Comparison of ENCODE assay signal across 13 cellular contexts in genomic region chr19:2770055-2771013, GRCh38. TPM values are rescaled to one million over a fixed set of nuclear protein-coding genes. Genes with fewer than 3 reads are reported as not detected.
DNase-seq lines count a peak whose midpoint lies in the region; ATAC-seq, FAIRE-seq and TF ChIP-seq lines count a peak whose summit lies in the region.
"Had no signal": no experiment of that assay in that cellular context is flagged by ENCODE, and none has a peak within 500 bp of the region (broad histone marks: within the 10 kb centered on the region; RNA-seq: fewer than 3 reads in every experiment).

No MANE protein-coding gene starts in this region.

- no peak for TF ChIP-seq CTCF in pancreas (IDR thresholded peaks at IDR 0.05)

- peak overlapping the region; percentile 35 to 77 (median 69); a peak in 19 of 22 replicates for H3K9ac ChIP-seq in BLaER1 treated with 17β-estradiol and CSF1 and Interleukin-3, amounts not matched to agents 10 nM and 100 nM

- WGBS in pancreas, 2 donors, result 77 to 83% methylated on average over 40 of the region's 40 CpGs

- H3K27me3 ChIP-seq in BLaER1 treated with 17β-estradiol and CSF1 and Interleukin-3, amounts not matched to agents 10 nM and 100 nM, result no peaks in the 10 kb centered on the region
- no peaks in the 10 kb centered on the region for H3K27me3 ChIP-seq in pancreas

- peaks cover 39 to 68% (median 55%) of the 10 kb centered on the region in 11 experiments for H3K36me3 ChIP-seq in BLaER1 treated with 17β-estradiol and CSF1 and Interleukin-3, amounts not matched to agents 10 nM and 100 nM
- H3K36me3 ChIP-seq in pancreas, result peaks cover 0 to 19% (median 0%) of the 10 kb centered on the region in 3 donors

- DNase-seq in caudate nucleus (lab: John Stamatoyannopoulos, UW), result peak in 7 of 61 donors; percentile 3 to 26 (median 13)
- DNase-seq in left cardiac atrium, result peak; percentile 64
- no peak for DNase-seq in pancreas
- no peak for DNase-seq in NCI-H1436 treated with DMSO at 0.1 percent for 48 hours (lab: John Stamatoyannopoulos, UW)
- DNase-seq in GF-D8 (lab: John Stamatoyannopoulos, UW), result no peak
- DNase-seq: activated B cell treated with CpG ODN at 0.5 μM for 24 hours, naive B cell had no signal

- FAIRE-seq in pancreas (lab: Jason Lieb, UNC), result no peak
- FAIRE-seq: bronchial epithelial cell, H1 had no signal

- no peaks in the 10 kb centered on the region for H3K9me3 ChIP-seq in BLaER1 treated with 17β-estradiol and CSF1 and Interleukin-3, amounts not matched to agents 10 nM and 100 nM (replicated peaks in 1 of 11)
- no peaks in the 10 kb centered on the region for H3K9me3 ChIP-seq in pancreas

- peaks cover 68 to 92% (median 78%) of the 10 kb centered on the region in 11 experiments for H4K20me1 ChIP-seq in BLaER1 treated with 17β-estradiol and CSF1 and Interleukin-3, amounts not matched to agents 10 nM and 100 nM

- peak overlapping the region; percentile 75 to 98 (median 92) for H3K4me2 ChIP-seq in BLaER1 treated with 17β-estradiol and CSF1 and Interleukin-3, amounts not matched to agents 10 nM and 100 nM

- H3K4me3 ChIP-seq in BLaER1 treated with 17β-estradiol and CSF1 and Interleukin-3, amounts not matched to agents 10 nM and 100 nM, result peak overlapping the region in 7 of 10 experiments; percentile 6 to 51 (median 40); a peak in 10 of 20 replicates
- H3K4me3 ChIP-seq in pancreas, result no peak overlapping the region

- H3K4me1 ChIP-seq in BLaER1 treated with 17β-estradiol and CSF1 and Interleukin-3, amounts not matched to agents 10 nM and 100 nM, result peaks cover 51 to 63% (median 56%) of the 10 kb centered on the region in 10 experiments
- H3K4me1 ChIP-seq in pancreas, result no peaks in the 10 kb centered on the region

- ATAC-seq in left cardiac atrium (peak; percentile 80 to 86), pancreas (peak in 3 of 4 donors; percentile 17 to 68 (median 50)), GM21825 (IDR thresholded peaks at IDR 0.05; ENCODE audit: unreplicated experiment) (no peak), GM19452 (IDR thresholded peaks at IDR 0.05; ENCODE audit: unreplicated experiment) (no peak)
- ATAC-seq: activated T-helper 17 cell treated with anti-CD3 and anti-CD28 coated beads, Interleukin-2, amount 50 U/mL, for 72 hours had no signal

- H3K27ac ChIP-seq in BLaER1 treated with 17β-estradiol and CSF1 and Interleukin-3, amounts not matched to agents 10 nM and 100 nM, result peak overlapping the region; percentile 31 to 89 (median 80); a peak in 20 of 22 replicates
- peak overlapping the region; percentile 52 for H3K27ac ChIP-seq in caudate nucleus (ENCODE audit: low read depth, low read length)
- peak overlapping the region in 2 of 4 donors; percentile 33 to 46 for H3K27ac ChIP-seq in pancreas

- intact Hi-C loops in left cardiac atrium (cut with DNase I) (no loop called here), pancreas (cut with DNase I) (no loop called here)

RNA-seq across cellular contexts. Expression of gene SGTA, which starts 12.7 kb away (rescaled TPM):
- total RNA-seq in left cardiac atrium (10 to 100 TPM; 52.5 to 88.1 TPM), pancreas (10 to 100 TPM; 19.4 to 31.5 (median 23.5) TPM)
- 10 to 100 TPM; 42.7 to 49.6 TPM for polyA plus RNA-seq in pancreas

RNA-seq across cellular contexts. Expression of gene THOP1, which starts 15.0 kb away (rescaled TPM):
- total RNA-seq in left cardiac atrium (10 to 100 TPM; 48.4 to 74.5 TPM), pancreas (10 to 100 TPM; 11.6 to 21.3 (median 18.6) TPM)
- polyA plus RNA-seq in pancreas, result 100 to 1,000 TPM in 1 of 2 donors, 10 to 100 TPM in 1; 79.6 to 124 TPM

RNA-seq across cellular contexts. Expression of gene SLC39A3, which starts 30.5 kb away (rescaled TPM):
- total RNA-seq in left cardiac atrium (10 to 100 TPM; 21.9 to 25.5 TPM), pancreas (10 to 100 TPM in 5 of 6 donors, 1 to 10 TPM in 1; 8.7 to 15.2 (median 11.9) TPM)
- 10 to 100 TPM; 15.9 to 25.6 TPM for polyA plus RNA-seq in pancreas

RNA-seq across cellular contexts. Expression of gene DIRAS1, which starts 49.2 kb away (rescaled TPM):
- total RNA-seq in left cardiac atrium (100 to 1,000 TPM; 108 to 211 TPM), pancreas (10 to 100 TPM in 1 of 6 donors, 1 to 10 TPM in 5; 2.7 to 16.3 (median 4.5) TPM)
- polyA plus RNA-seq in pancreas, result 1 to 10 TPM; 2.4 to 2.8 TPM

RNA-seq across cellular contexts. Expression of gene ZNF554, which starts 49.3 kb away (rescaled TPM):
- total RNA-seq in left cardiac atrium, result 1 to 10 TPM; 4.1 to 4.8 TPM
- total RNA-seq in pancreas, result 1 to 10 TPM; 2.6 to 4.2 (median 3.4) TPM
- 1 to 10 TPM; 5.2 TPM for polyA plus RNA-seq in pancreas

Comparison
In these comparisons a context has a peak if more than half of its experiments do, and no peak if none do; other contexts are left out.
1. H3K4me3 ChIP-seq: peak in BLaER1 treated with 17β-estradiol and CSF1 and Interleukin-3, amounts not matched to agents 10 nM and 100 nM (7 of 10); none in pancreas (0 of 4).
2. ATAC-seq: peak in left cardiac atrium (2 of 2) and pancreas (3 of 4); none in GM21825 (single experiment) and GM19452 (single experiment).